2 cellular contexts compared by ENCODE assay signal in the genomic region with DNA sequence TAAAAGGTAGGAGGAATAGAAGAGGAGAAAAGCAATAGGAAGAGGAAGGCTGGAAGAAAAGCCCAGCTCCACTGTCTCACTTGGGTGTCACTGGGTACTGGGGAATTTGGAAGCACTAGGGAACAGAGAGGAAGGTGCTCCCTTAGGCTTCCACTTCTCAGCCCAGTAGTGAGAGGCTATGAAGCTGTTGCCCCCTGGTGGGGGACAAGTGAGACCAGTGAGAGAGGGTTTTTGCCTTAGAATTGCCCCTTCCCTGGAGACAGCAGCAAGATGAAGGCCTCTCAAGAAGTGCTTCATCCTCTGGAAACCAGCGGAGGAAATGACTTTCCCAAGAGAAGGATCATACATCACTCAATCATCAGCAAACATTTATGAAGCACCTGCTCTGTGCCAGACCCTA.
TF ChIP-seq lines count a peak whose summit lies in the region.

No MANE protein-coding gene starts in this region.

TF ChIP-seq in GM23338, 12 proteins besides CTCF, POLR2A, EP300 and RAD21:
- TF ChIP-seq EZH2 (IDR thresholded peaks at IDR 0.05; ENCODE audit: low read depth, unreplicated experiment), result no peak
- no peak for TF ChIP-seq ZNF114 (CRISPR knock-in tag; IDR thresholded peaks at IDR 0.05)
- TF ChIP-seq STAT1 (IDR thresholded peaks at IDR 0.05; ENCODE audit: unreplicated experiment), result no peak
- no peak for TF ChIP-seq JUNB (IDR thresholded peaks at IDR 0.05; ENCODE audit: unreplicated experiment)
- TF ChIP-seq NANOG (IDR thresholded peaks at IDR 0.05; ENCODE audit: borderline replicate concordance), result no peak
- TF ChIP-seq ZNF331 (CRISPR knock-in tag; IDR thresholded peaks at IDR 0.05; ENCODE audit: low read depth), result no peak
- TF ChIP-seq POLR2AphosphoS5 (IDR thresholded peaks at IDR 0.05; ENCODE audit: low read depth), result no peak
- TF ChIP-seq, protein P1, sequence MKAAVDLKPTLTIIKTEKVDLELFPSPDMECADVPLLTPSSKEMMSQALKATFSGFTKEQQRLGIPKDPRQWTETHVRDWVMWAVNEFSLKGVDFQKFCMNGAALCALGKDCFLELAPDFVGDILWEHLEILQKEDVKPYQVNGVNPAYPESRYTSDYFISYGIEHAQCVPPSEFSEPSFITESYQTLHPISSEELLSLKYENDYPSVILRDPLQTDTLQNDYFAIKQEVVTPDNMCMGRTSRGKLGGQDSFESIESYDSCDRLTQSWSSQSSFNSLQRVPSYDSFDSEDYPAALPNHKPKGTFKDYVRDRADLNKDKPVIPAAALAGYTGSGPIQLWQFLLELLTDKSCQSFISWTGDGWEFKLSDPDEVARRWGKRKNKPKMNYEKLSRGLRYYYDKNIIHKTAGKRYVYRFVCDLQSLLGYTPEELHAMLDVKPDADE (IDR thresholded peaks at IDR 0.05), result no peak
- TF ChIP-seq EZH2phosphoT487 (IDR thresholded peaks at IDR 0.05; ENCODE audit: unreplicated experiment), result no peak
- TF ChIP-seq, protein P2, sequence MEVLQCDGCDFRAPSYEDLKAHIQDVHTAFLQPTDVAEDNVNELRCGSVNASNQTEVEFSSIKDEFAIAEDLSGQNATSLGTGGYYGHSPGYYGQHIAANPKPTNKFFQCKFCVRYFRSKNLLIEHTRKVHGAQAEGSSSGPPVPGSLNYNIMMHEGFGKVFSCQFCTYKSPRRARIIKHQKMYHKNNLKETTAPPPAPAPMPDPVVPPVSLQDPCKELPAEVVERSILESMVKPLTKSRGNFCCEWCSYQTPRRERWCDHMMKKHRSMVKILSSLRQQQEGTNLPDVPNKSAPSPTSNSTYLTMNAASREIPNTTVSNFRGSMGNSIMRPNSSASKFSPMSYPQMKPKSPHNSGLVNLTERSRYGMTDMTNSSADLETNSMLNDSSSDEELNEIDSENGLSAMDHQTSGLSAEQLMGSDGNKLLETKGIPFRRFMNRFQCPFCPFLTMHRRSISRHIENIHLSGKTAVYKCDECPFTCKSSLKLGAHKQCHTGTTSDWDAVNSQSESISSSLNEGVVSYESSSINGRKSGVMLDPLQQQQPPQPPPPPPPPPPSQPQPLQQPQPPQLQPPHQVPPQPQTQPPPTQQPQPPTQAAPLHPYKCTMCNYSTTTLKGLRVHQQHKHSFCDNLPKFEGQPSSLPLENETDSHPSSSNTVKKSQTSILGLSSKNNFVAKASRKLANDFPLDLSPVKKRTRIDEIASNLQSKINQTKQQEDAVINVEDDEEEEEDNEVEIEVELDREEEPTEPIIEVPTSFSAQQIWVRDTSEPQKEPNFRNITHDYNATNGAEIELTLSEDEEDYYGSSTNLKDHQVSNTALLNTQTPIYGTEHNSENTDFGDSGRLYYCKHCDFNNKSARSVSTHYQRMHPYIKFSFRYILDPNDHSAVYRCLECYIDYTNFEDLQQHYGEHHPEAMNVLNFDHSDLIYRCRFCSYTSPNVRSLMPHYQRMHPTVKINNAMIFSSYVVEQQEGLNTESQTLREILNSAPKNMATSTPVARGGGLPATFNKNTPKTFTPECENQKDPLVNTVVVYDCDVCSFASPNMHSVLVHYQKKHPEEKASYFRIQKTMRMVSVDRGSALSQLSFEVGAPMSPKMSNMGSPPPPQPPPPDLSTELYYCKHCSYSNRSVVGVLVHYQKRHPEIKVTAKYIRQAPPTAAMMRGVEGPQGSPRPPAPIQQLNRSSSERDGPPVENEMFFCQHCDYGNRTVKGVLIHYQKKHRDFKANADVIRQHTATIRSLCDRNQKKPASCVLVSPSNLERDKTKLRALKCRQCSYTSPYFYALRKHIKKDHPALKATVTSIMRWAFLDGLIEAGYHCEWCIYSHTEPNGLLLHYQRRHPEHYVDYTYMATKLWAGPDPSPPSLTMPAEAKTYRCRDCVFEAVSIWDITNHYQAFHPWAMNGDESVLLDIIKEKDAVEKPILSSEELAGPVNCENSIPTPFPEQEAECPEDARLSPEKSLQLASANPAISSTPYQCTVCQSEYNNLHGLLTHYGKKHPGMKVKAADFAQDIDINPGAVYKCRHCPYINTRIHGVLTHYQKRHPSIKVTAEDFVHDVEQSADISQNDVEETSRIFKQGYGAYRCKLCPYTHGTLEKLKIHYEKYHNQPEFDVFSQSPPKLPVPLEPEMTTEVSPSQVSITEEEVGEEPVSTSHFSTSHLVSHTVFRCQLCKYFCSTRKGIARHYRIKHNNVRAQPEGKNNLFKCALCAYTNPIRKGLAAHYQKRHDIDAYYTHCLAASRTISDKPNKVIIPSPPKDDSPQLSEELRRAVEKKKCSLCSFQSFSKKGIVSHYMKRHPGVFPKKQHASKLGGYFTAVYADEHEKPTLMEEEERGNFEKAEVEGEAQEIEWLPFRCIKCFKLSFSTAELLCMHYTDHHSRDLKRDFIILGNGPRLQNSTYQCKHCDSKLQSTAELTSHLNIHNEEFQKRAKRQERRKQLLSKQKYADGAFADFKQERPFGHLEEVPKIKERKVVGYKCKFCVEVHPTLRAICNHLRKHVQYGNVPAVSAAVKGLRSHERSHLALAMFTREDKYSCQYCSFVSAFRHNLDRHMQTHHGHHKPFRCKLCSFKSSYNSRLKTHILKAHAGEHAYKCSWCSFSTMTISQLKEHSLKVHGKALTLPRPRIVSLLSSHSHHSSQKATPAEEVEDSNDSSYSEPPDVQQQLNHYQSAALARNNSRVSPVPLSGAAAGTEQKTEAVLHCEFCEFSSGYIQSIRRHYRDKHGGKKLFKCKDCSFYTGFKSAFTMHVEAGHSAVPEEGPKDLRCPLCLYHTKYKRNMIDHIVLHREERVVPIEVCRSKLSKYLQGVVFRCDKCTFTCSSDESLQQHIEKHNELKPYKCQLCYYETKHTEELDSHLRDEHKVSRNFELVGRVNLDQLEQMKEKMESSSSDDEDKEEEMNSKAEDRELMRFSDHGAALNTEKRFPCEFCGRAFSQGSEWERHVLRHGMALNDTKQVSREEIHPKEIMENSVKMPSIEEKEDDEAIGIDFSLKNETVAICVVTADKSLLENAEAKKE (CRISPR knock-in tag; IDR thresholded peaks at IDR 0.05), result no peak

TF ChIP-seq in GM12891, 5 proteins besides CTCF, POLR2A, EP300 and RAD21:
- TF ChIP-seq TAF1 (IDR thresholded peaks at IDR 0.05; ENCODE audit: low read depth, low read length) (no peak), PAX5 (IDR thresholded peaks at IDR 0.05; ENCODE audit: insufficient read depth, low read length, severe bottlenecking) (no peak), POLR2AphosphoS5 (IDR thresholded peaks at IDR 0.05; ENCODE audit: low read depth, low read length) (no peak), SPI1 (IDR thresholded peaks at IDR 0.05; ENCODE audit: low read depth, low read length) (no peak), POU2F2 (IDR thresholded peaks at IDR 0.05; ENCODE audit: low read depth, low read length) (no peak)
